1 cellular context compared by ENCODE assay signal in the genomic region with DNA sequence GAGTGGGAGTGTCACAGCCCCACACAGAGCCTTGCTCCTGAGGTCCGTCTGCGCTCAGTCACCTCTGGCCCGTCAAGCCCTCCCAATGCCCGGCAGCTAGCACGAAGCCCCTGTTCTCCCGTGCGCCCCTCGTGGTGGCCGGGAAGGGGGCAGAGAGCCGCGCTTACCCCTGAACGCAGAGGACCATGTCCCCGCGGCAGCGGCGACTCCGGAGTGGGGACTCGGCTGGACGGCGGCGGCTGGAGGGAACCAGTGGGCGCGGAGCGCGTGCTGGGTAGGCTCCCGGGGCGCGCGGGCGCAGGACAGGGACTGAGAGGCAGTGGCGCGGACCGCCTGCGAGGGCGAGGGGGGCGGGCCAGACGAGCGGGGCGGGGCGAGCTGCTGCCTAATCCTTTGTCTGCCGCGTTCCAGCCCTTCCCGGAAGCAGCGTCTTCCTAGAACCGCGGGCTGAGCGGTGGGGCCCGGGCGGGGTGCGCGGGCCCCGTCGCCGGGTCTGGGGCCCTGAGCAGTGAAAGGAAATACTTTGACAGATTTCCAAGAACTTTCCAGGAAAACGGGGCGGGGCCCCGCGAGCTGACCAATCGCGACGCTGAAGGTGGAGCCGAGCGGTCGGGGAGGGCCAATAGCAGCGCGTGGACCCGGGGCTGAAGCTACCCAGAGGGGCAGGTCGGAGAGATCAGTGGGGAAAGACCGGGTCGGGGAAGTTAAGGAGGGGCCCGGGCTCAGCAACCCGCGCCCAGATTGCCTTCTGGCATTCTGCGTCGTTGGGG.
TF ChIP-seq lines count a peak whose summit lies in the region.

A gene with protein sequence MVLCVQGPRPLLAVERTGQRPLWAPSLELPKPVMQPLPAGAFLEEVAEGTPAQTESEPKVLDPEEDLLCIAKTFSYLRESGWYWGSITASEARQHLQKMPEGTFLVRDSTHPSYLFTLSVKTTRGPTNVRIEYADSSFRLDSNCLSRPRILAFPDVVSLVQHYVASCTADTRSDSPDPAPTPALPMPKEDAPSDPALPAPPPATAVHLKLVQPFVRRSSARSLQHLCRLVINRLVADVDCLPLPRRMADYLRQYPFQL (minus strand): TSS at position 311 of the 770 bp plus-strand sequence. CDS start 124 bp downstream, at position 187.

TF ChIP-seq in GM12878, 131 proteins besides CTCF, POLR2A, EP300 and RAD21 (continued from another document):
- TF ChIP-seq IRF4 (IDR thresholded peaks at IDR 0.05; ENCODE audit: low read depth, low read length) (0 out of 2 replicates have a peak, but pooled peaks have one; percentile 9), IKZF1 (conservative IDR thresholded peaks at IDR 0.05) (peak; percentile 72), BCL3 (IDR thresholded peaks at IDR 0.05; ENCODE audit: borderline replicate concordance, insufficient read depth, low read depth, low read length, poor library complexity, severe bottlenecking) (no peak), HDAC6 (IDR thresholded peaks at IDR 0.05; ENCODE audit: unreplicated experiment) (peak; percentile 60), NFYA (IDR thresholded peaks at IDR 0.05; ENCODE audit: borderline replicate concordance, low read depth, low read length) (no peak), MTA2 (IDR thresholded peaks at IDR 0.05; ENCODE audit: low read depth) (no peak; the same call in 1 of the 2 replicates), ZSCAN29 (IDR thresholded peaks at IDR 0.05) (no peak)
- TF ChIP-seq, protein P1, sequence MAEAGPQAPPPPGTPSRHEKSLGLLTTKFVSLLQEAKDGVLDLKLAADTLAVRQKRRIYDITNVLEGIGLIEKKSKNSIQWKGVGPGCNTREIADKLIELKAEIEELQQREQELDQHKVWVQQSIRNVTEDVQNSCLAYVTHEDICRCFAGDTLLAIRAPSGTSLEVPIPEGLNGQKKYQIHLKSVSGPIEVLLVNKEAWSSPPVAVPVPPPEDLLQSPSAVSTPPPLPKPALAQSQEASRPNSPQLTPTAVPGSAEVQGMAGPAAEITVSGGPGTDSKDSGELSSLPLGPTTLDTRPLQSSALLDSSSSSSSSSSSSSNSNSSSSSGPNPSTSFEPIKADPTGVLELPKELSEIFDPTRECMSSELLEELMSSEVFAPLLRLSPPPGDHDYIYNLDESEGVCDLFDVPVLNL (IDR thresholded peaks at IDR 0.05; ENCODE audit: low read depth, low read length) = no peak
